ENCODE assay signal across 1 cellular context in genomic region chr4:100742045-100742444, GRCh38.
TF ChIP-seq lines count a peak whose summit lies in the region.

No MANE protein-coding gene starts in this region.

TF ChIP-seq in H1, 55 proteins besides CTCF, POLR2A, EP300 and RAD21 (continued from another document):
- TF ChIP-seq CHD7 (IDR thresholded peaks at IDR 0.05; ENCODE audit: insufficient replicate concordance, low read length) = no peak
- no peak for TF ChIP-seq SP4 (IDR thresholded peaks at IDR 0.05; ENCODE audit: low read length)
- no peak for TF ChIP-seq TAF1 (IDR thresholded peaks at IDR 0.05; ENCODE audit: low read depth, low read length)
- no peak for TF ChIP-seq RNF2 (IDR thresholded peaks at IDR 0.05; ENCODE audit: borderline replicate concordance, low read depth, low read length, missing control alignments, poor library complexity, severe bottlenecking)
- TF ChIP-seq CHD2 (IDR thresholded peaks at IDR 0.05; ENCODE audit: low read length) = no peak
- TF ChIP-seq SIRT6 (IDR thresholded peaks at IDR 0.05; ENCODE audit: low read length) = no peak
- no peak for TF ChIP-seq RXRA (IDR thresholded peaks at IDR 0.05; ENCODE audit: insufficient read depth, low read depth, low read length)
- TF ChIP-seq HDAC2 (IDR thresholded peaks at IDR 0.05; ENCODE audit: borderline replicate concordance in 1 of 2, low read depth in 2 of 2, low read length in 2 of 2) = no peak
- TF ChIP-seq TAF7 (optimal IDR thresholded peaks at IDR 0.05; ENCODE audit: borderline replicate concordance, low read depth, low read length) = no peak
- no peak for TF ChIP-seq YY1 (IDR thresholded peaks at IDR 0.05; ENCODE audit: low read depth, low read length)
- TF ChIP-seq MAFK (IDR thresholded peaks at IDR 0.05; ENCODE audit: low read depth, low read length) = no peak
- no peak for TF ChIP-seq BRCA1 (IDR thresholded peaks at IDR 0.05; ENCODE audit: low read depth, low read length)
- TF ChIP-seq SAP30 (IDR thresholded peaks at IDR 0.05; ENCODE audit: insufficient read depth, insufficient replicate concordance, low read length) = no peak
